Comparison of ENCODE assay signal across 8 cellular contexts in genomic region chr11:46674463-46675287, GRCh38. TPM values are rescaled to one million over a fixed set of nuclear protein-coding genes. Genes with fewer than 3 reads are reported as not detected.
DNase-seq lines count a peak whose midpoint lies in the region; ATAC-seq and TF ChIP-seq lines count a peak whose summit lies in the region.

No MANE protein-coding gene starts in this region.

- no peak overlapping the region for H3K4me3 ChIP-seq in body of pancreas
- no peak overlapping the region for H3K4me3 ChIP-seq in left lung
- H3K4me3 ChIP-seq in tibial artery: no peak overlapping the region

- no peak for TF ChIP-seq POLR2A in body of pancreas (IDR thresholded peaks at IDR 0.05)

- H3K27me3 ChIP-seq in body of pancreas (no peaks in the 10 kb centered on the region), left lung (no peaks in the 10 kb centered on the region), tibial artery (no peaks in the 10 kb centered on the region)

- DNase-seq in stimulated activated naive CD4-positive, alpha-beta T cell (lab: John Stamatoyannopoulos, UW): peak in 4 of 6 experiments; percentile 7 to 48 (median 20)
- DNase-seq in stimulated activated naive CD4-positive, alpha-beta T cell treated with Interleukin-2 at 50 U/mL for 16 hours (lab: John Stamatoyannopoulos, UW): no peak
- DNase-seq in body of pancreas (peak in 1 of 4 donors; percentile 28), left lung (no peak), tibial artery (peak in 1 of 2 donors; percentile 38), NCI-H524 treated with DMSO at 0.1 percent for 48 hours (lab: John Stamatoyannopoulos, UW) (no peak), NCI-H1694 (lab: John Stamatoyannopoulos, UW) (no peak)

- H3K36me3 ChIP-seq in body of pancreas (replicated peaks in 1 of 2; ENCODE audit: insufficient read depth in 1 of 2, low read depth in 2 of 2) (peaks cover 4 to 12% of the 10 kb centered on the region in 2 donors), left lung (peaks cover 3 to 75% of the 10 kb centered on the region in 2 donors), tibial artery (peaks cover 56 to 79% (median 73%) of the 10 kb centered on the region in 3 donors)

- peak overlapping the region; percentile 79 to 93 (median 82) for H3K27ac ChIP-seq in body of pancreas
- H3K27ac ChIP-seq in left lung: peak overlapping the region; percentile 83 to 87
- peak overlapping the region; percentile 73 to 81 for H3K27ac ChIP-seq in tibial artery

- peaks cover 43% of the 10 kb centered on the region for H3K4me1 ChIP-seq in body of pancreas
- peaks cover 23 to 77% of the 10 kb centered on the region in 2 donors for H3K4me1 ChIP-seq in left lung
- H3K4me1 ChIP-seq in tibial artery: peaks cover 0 to 26% (median 19%) of the 10 kb centered on the region in 4 donors

- intact Hi-C loops in body of pancreas (cut with DNase I): no loop called here
- intact Hi-C loops in left lung (cut with DNase I): no loop called here
- intact Hi-C loops in tibial artery (cut with DNase I; ENCODE audit: low total_unique reads): no loop called here

- WGBS in body of pancreas, 2 donors: 48 to 66% methylated on average over 11 to 12 of the region's 12 CpGs

- ATAC-seq in body of pancreas (peak; percentile 19), left lung (peak; percentile 60), HG03095 (IDR thresholded peaks at IDR 0.05; ENCODE audit: unreplicated experiment) (no peak)

- H3K9me3 ChIP-seq in body of pancreas (no peaks in the 10 kb centered on the region), left lung (no peaks in the 10 kb centered on the region), tibial artery (no peaks in the 10 kb centered on the region)

- TF ChIP-seq CTCF in body of pancreas (IDR thresholded peaks at IDR 0.05): no peak
- no peak for TF ChIP-seq CTCF in left lung (IDR thresholded peaks at IDR 0.05)
- TF ChIP-seq CTCF in tibial artery (IDR thresholded peaks at IDR 0.05): no peak

RNA-seq across cellular contexts. Expression of gene ARHGAP1, which starts 25.7 kb away (rescaled TPM):
- total RNA-seq in body of pancreas (10 to 100 TPM; 27.8 to 43.5 TPM), left lung (10 to 100 TPM; 81.8 to 90.3 TPM)

RNA-seq across cellular contexts. Expression of gene ZNF408, which starts 26.2 kb away (rescaled TPM):
- total RNA-seq in body of pancreas: 1 to 10 TPM; 6.5 to 7.9 TPM
- 1 to 10 TPM; 5.8 to 8.6 TPM for total RNA-seq in left lung

RNA-seq across cellular contexts. Expression of gene F2, which starts 44.3 kb away (rescaled TPM):
- total RNA-seq in body of pancreas (not detected), left lung (not detected)

RNA-seq across cellular contexts. Expression of gene ATG13, which starts 57.3 kb away (rescaled TPM):
- total RNA-seq in body of pancreas: 10 to 100 TPM; 36.8 to 76.8 TPM
- total RNA-seq in left lung: 10 to 100 TPM; 54.5 to 55.4 TPM

RNA-seq across cellular contexts. Expression of gene HARBI1, which starts 57.6 kb away (rescaled TPM):
- total RNA-seq in body of pancreas (1 to 10 TPM; 2.0 to 2.6 TPM), left lung (1 to 10 TPM; 4.5 to 5.0 TPM)

Comparison
In these comparisons a context has a peak if more than half of its experiments do, and no peak if none do; other contexts are left out.
1. DNase-seq: peak in stimulated activated naive CD4-positive, alpha-beta T cell (4 of 6); none in stimulated activated naive CD4-positive, alpha-beta T cell treated with Interleukin-2 at 50 U/mL for 16 hours (single experiment), left lung (0 of 2), NCI-H524 treated with DMSO at 0.1 percent for 48 hours (single experiment) and NCI-H1694 (single experiment).
2. Peak in every context shown above with its lines, with median percentiles within 50 percentile points of each other: H3K27ac ChIP-seq.